In genomic region chr6:10746915-10747250, GRCh38 we compare ENCODE assay signal across 8 cellular contexts. TPM values are rescaled to one million over a fixed set of nuclear protein-coding genes. Genes with fewer than 3 reads are reported as not detected.
DNase-seq lines count a peak whose midpoint lies in the region; ATAC-seq and TF ChIP-seq lines count a peak whose summit lies in the region.

No MANE protein-coding gene starts in this region.

- TF ChIP-seq CTCF in OCI-LY7 (conservative IDR thresholded peaks at IDR 0.05; ENCODE audit: low read length), result no peak
- TF ChIP-seq CTCF in epithelial cell of esophagus (IDR thresholded peaks at IDR 0.05; ENCODE audit: insufficient read depth, low read depth, low read length, missing control alignments), result no peak
- TF ChIP-seq CTCF in parathyroid adenoma (IDR thresholded peaks at IDR 0.05), result no peak
- no peak for TF ChIP-seq CTCF in GM13977 (IDR thresholded peaks at IDR 0.05; ENCODE audit: extremely low read depth, insufficient read depth, missing control alignments)

- in situ Hi-C loops in GM13977 (cut with MboI; ENCODE audit: low pct_unique_long_range_greater_than_20kb, low sequenced_read_pairs, unreplicated experiment), result no loop called here

- CTCF ChIA-PET in OCI-LY7 (lab: Charles Lee; ENCODE audit: unreplicated experiment), result no interaction called here

- peak; percentile 20 for DNase-seq in DMS114 treated with DMSO at 0.1 percent for 48 hours (lab: John Stamatoyannopoulos, UW; ENCODE audit: unreplicated experiment)
- DNase-seq in OCI-LY7 (ENCODE audit: low spot score), result no peak
- no peak for DNase-seq in epithelial cell of esophagus (ENCODE audit: low read depth)
- DNase-seq in NCI-H2081 (lab: John Stamatoyannopoulos, UW), result no peak
- no peak for DNase-seq in GM13977 (ENCODE audit: low spot score)
- DNase-seq in activated CD4-positive, alpha-beta T cell treated with anti-CD3 and anti-CD28 coated beads, Interleukin-2, amount 50 U/mL, for 1 hour, result no peak

- H3K27ac ChIP-seq in OCI-LY7 (ENCODE audit: low read depth, low read length, poor library complexity, severe bottlenecking) (peak overlapping the region; percentile 44), parathyroid adenoma (peak overlapping the region; percentile 71)

- H3K36me3 ChIP-seq in OCI-LY7 (ENCODE audit: insufficient read depth, low read length), result peaks cover 24% of the 10 kb centered on the region
- H3K36me3 ChIP-seq in parathyroid adenoma (ENCODE audit: control insufficient read depth, insufficient read depth, low read length), result no peaks in the 10 kb centered on the region

- no peaks in the 10 kb centered on the region for H3K27me3 ChIP-seq in parathyroid adenoma (ENCODE audit: control insufficient read depth, insufficient read depth, low read length)

- no peaks in the 10 kb centered on the region for H3K9me3 ChIP-seq in OCI-LY7 (ENCODE audit: low read length)
- no peaks in the 10 kb centered on the region for H3K9me3 ChIP-seq in parathyroid adenoma (ENCODE audit: control insufficient read depth, low read length)

- H3K4me3 ChIP-seq in OCI-LY7 (ENCODE audit: low read depth, low read length, poor library complexity, severe bottlenecking), result peak overlapping the region; percentile 77
- H3K4me3 ChIP-seq in epithelial cell of esophagus (ENCODE audit: low read length), result peak overlapping the region; percentile 86
- H3K4me3 ChIP-seq in parathyroid adenoma (ENCODE audit: low read depth, low read length), result peak overlapping the region; percentile 95

- TSS peak; percentile 87 for BruUV-seq in OCI-LY7 (replicated peaks; lab: Mats Ljungman, UMichigan)

- H3K9me2 ChIP-seq in OCI-LY7 (ENCODE audit: insufficient read depth, low read length), result no peaks in the 10 kb centered on the region

- peaks cover 27% of the 10 kb centered on the region for H3K4me1 ChIP-seq in OCI-LY7 (ENCODE audit: insufficient read depth, low read length, poor library complexity, severe bottlenecking)
- H3K4me1 ChIP-seq in parathyroid adenoma, result peaks cover 7% of the 10 kb centered on the region

- H3K79me2 ChIP-seq in OCI-LY7 (ENCODE audit: insufficient read depth, low read depth, low read length) (peaks cover 31% of the 10 kb centered on the region), parathyroid adenoma (peaks cover 22% of the 10 kb centered on the region)

- no peaks in the 10 kb centered on the region for H4K20me1 ChIP-seq in OCI-LY7 (ENCODE audit: insufficient read depth, low read length)

- H3K4me2 ChIP-seq in OCI-LY7 (ENCODE audit: low read length) (peak overlapping the region; percentile 81), parathyroid adenoma (ENCODE audit: low read length) (peak overlapping the region; percentile 82)

- ATAC-seq in GM18907 (IDR thresholded peaks at IDR 0.05; ENCODE audit: unreplicated experiment), result no peak

- H2AFZ ChIP-seq in OCI-LY7 (ENCODE audit: low read length) (peak overlapping the region; percentile 85), parathyroid adenoma (peak overlapping the region; percentile 86)

- POLR2A ChIA-PET in OCI-LY7 (lab: Charles Lee), result interaction anchor here (0.6 to 3.6 kb wide), 17 partner anchors 9 to 299 kb away, joined by 3 to 22 read pairs (median 5); partner anchors contain the start of genes C6orf52, PAK1IP1 and TMEM14C

- H3K9ac ChIP-seq in parathyroid adenoma, result no peak overlapping the region

- intact Hi-C loops in OCI-LY7 (cut with micrococcal nuclease; ENCODE audit: unreplicated experiment), result loop anchor here (1.0 to 5.0 kb wide), 5 partner anchors 24 to 235 kb away; partner anchors contain the start of gene TMEM14C

RNA-seq across cellular contexts. Expression of gene TMEM14B, which starts 0.7 kb away (rescaled TPM):
- 93.2 and 103 TPM in 2 replicates for total RNA-seq in OCI-LY7 (2014; rRNA removed; shearing (Covaris generic))
- total RNA-seq in OCI-LY7 (2022), result 111 and 125 TPM in 2 replicates

RNA-seq across cellular contexts. Expression of gene TMEM14C, which starts 24.0 kb away (rescaled TPM):
- 23.7 and 40.2 TPM in 2 replicates for total RNA-seq in OCI-LY7 (2014; rRNA removed; shearing (Covaris generic))
- 33.9 and 39.5 TPM in 2 replicates for total RNA-seq in OCI-LY7 (2022)

RNA-seq across cellular contexts. Expression of gene PAK1IP1, which starts 52.1 kb away (rescaled TPM):
- 27.8 and 29.7 TPM in 2 replicates for total RNA-seq in OCI-LY7 (2014; rRNA removed; shearing (Covaris generic))
- total RNA-seq in OCI-LY7 (2022), result 20.3 and 21.8 TPM in 2 replicates

RNA-seq across cellular contexts. Expression of gene C6orf52, which starts 52.5 kb away (rescaled TPM):
- 0.66 TPM in 1 of 2 replicates, not detected in the other for total RNA-seq in OCI-LY7 (2014; rRNA removed; shearing (Covaris generic))
- total RNA-seq in OCI-LY7 (2022), result 1.0 TPM in 1 of 2 replicates, not detected in the other
